Comparison of ENCODE assay signal across 9 cellular contexts in the genomic region with DNA sequence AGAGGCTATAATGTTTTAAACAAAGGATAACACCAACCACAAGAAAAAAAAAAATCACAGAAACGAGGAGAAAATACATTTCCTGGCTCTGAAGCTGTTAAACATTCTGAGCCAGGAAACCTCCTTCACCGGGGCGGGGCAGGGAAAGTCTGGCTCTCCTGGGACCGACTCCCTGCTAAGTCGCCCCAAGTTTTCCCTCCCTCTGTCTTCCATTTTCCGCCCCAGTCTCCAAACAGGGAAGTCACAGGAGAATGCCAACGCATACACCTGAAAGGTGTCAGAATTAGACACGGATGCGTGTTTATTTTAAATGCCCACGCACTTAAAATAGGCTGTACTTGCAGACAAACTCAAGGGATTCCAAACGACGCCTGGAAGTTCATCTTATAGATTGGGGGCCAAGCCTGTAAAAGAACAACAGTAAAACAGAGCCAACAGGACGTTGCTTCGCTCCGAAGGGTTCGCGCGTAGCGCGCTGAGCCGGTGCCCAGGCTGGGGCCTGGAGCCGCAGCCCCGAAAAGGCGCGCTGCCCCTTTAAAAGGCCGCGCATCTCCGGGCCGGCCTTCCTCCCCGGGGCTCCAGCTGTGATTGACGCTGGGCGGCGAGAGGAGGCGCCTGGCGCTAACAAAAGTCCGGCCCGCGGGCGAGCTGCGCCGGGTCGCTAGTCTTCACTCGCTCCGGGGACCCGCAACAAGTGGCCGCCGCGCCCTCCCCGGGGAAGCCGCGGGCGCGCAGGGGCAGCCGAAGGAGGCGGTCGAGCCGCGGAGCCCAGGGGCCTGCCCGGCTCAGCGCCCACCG. TPM values are rescaled to one million over a fixed set of nuclear protein-coding genes. Genes with fewer than 3 reads are reported as not detected.
DNase-seq lines count a peak whose midpoint lies in the region; ATAC-seq, FAIRE-seq and TF ChIP-seq lines count a peak whose summit lies in the region.
"Had no signal": no experiment of that assay in that cellular context is flagged by ENCODE, and none has a peak within 500 bp of the region (broad histone marks: within the 10 kb centered on the region; RNA-seq: fewer than 3 reads in every experiment).

FBXL7 (plus strand) TSS at position 653 of the 798 bp plus-strand sequence.

- H3K27ac ChIP-seq in A549 (peak within 1 kb of the TSS; percentile 63 to 83), SJCRH30 (peak within 1 kb of the TSS; percentile 85)

- TF ChIP-seq CTCF in A549 (IDR thresholded peaks at IDR 0.05) = no peak
- no peak for TF ChIP-seq CTCF in nephron progenitor cell (IDR thresholded peaks at IDR 0.05)

- no peaks in the 10 kb centered on the region for H3K27me3 ChIP-seq in SJCRH30

- peak within 1 kb of the TSS; percentile 88 for H3K27ac Mint-ChIP-seq in nephron progenitor cell

- H3K4me2 ChIP-seq in A549 = peak within 1 kb of the TSS; percentile 98

- CTCF ChIA-PET in A549 (lab: Yijun Ruan, JAX) = interaction anchor here (1.1 kb wide), 1 partner anchor 20 kb away, joined by 3 read pairs; no protein-coding TSS in a partner anchor

- ATAC-seq in A549 (peak; percentile 88 to 91), HG03520 (IDR thresholded peaks at IDR 0.05; ENCODE audit: unreplicated experiment) (no peak), HG03135 (IDR thresholded peaks at IDR 0.05; ENCODE audit: unreplicated experiment) (no peak), HG03442 (IDR thresholded peaks at IDR 0.05; ENCODE audit: unreplicated experiment) (no peak)

- TF ChIP-seq EP300 in A549 (IDR thresholded peaks at IDR 0.05) = no peak

- no peaks in the 10 kb centered on the region for H3K36me3 Mint-ChIP-seq in nephron progenitor cell (ENCODE audit: low read depth)

- H3K9me3 ChIP-seq in A549 (no peaks in the 10 kb centered on the region), SJCRH30 (replicated peaks) (no peaks in the 10 kb centered on the region)

- FAIRE-seq in A549 (lab: Jason Lieb, UNC) = no peak

- H3K36me3 ChIP-seq in SJCRH30 = peaks cover 15% of the 10 kb centered on the region; the same call in 1 of the 2 replicates

- under 1% methylated on average over 34 of the region's 61 CpGs for WGBS in A549 (ENCODE audit: missing lambda C conversion rate)

- TF ChIP-seq POLR2A in A549 (IDR thresholded peaks at IDR 0.05; ENCODE audit: low read length) = peak; percentile 34; the same call in 1 of the 2 replicates

- POLR2A ChIA-PET in A549 (lab: Yijun Ruan, JAX) = no interaction called here

- peaks cover 60% of the 10 kb centered on the region for H3K4me1 Mint-ChIP-seq in nephron progenitor cell
- H3K4me1 Mint-ChIP-seq: central memory CD8-positive, alpha-beta T cell had no signal

- H3K27me3 Mint-ChIP-seq in nephron progenitor cell (ENCODE audit: low read depth, poor library complexity) = peaks cover 11% of the 10 kb centered on the region

- no peaks in the 10 kb centered on the region for H3K9me3 Mint-ChIP-seq in nephron progenitor cell

- 0 out of 5 replicates have a peak, but pooled peaks of 1 of the 2 experiments have one; percentile 17 for TF ChIP-seq RAD21 in A549 (conservative IDR thresholded peaks at IDR 0.05 in 1 of 2, IDR thresholded peaks at IDR 0.05 in 1 of 2)

- H3K4me1 ChIP-seq in A549 (peaks cover 6% of the 10 kb centered on the region; the same call in 2 of the 3 replicates), SJCRH30 (peaks cover 5% of the 10 kb centered on the region; the same call in 1 of the 2 replicates)

- DNase-seq in A549 (ENCODE audit: low read depth in 1 of 2, low spot score in 1 of 2) = peak; percentile 28 to 61
- peak; percentile 72 for DNase-seq in H4 (ENCODE audit: low spot score)
- peak; percentile 77 to 84 for DNase-seq in SJCRH30
- peak; percentile 81 for DNase-seq in foreskin melanocyte
- peak; percentile 83 for DNase-seq in nephron progenitor cell

- peak within 1 kb of the TSS; percentile 94 for H3K4me3 Mint-ChIP-seq in nephron progenitor cell
- H3K4me3 Mint-ChIP-seq: central memory CD8-positive, alpha-beta T cell had no signal

- H3K4me3 ChIP-seq in A549 (peak within 1 kb of the TSS; percentile 79), SJCRH30 (peak within 1 kb of the TSS; percentile 98)

TF ChIP-seq in A549, 52 proteins besides CTCF, POLR2A, EP300 and RAD21:
- TF ChIP-seq ZNF302 (CRISPR knock-in tag; IDR thresholded peaks at IDR 0.05) (no peak), HOXA7 (CRISPR knock-in tag; IDR thresholded peaks at IDR 0.05) (no peak), ZFP36 (IDR thresholded peaks at IDR 0.05; ENCODE audit: borderline replicate concordance, partially characterized antibody) (no peak), HES2 (IDR thresholded peaks at IDR 0.05) (no peak), CHD2 (IDR thresholded peaks at IDR 0.05; ENCODE audit: low read length, partially characterized antibody) (no peak), SREBF2 (IDR thresholded peaks at IDR 0.05) (no peak), POLR2AphosphoS2 (conservative IDR thresholded peaks at IDR 0.05; ENCODE audit: low read length) (no peak), PBX3 (IDR thresholded peaks at IDR 0.05) (peak; percentile 65; the same call in 1 of the 2 replicates), PHF8 (IDR thresholded peaks at IDR 0.05; ENCODE audit: borderline replicate concordance, low read depth) (no peak), EHMT2 (IDR thresholded peaks at IDR 0.05; ENCODE audit: low read depth) (no peak), MYC (IDR thresholded peaks at IDR 0.05; ENCODE audit: borderline replicate concordance, low read length) (no peak), GATA3 (IDR thresholded peaks at IDR 0.05; ENCODE audit: borderline replicate concordance) (no peak), ZSCAN20 (CRISPR knock-in tag; IDR thresholded peaks at IDR 0.05) (no peak), E2F6 (IDR thresholded peaks at IDR 0.05; ENCODE audit: borderline replicate concordance, low read depth) (0 out of 2 replicates have a peak, but pooled peaks have one; percentile 34), RFX5 (IDR thresholded peaks at IDR 0.05) (no peak), RNF2 (IDR thresholded peaks at IDR 0.05; ENCODE audit: borderline replicate concordance, low read depth) (no peak), TP53 (CRISPR knock-in tag; IDR thresholded peaks at IDR 0.05) (no peak), MAZ (IDR thresholded peaks at IDR 0.05; ENCODE audit: borderline replicate concordance, low read depth, low read length) (no peak)
- TF ChIP-seq, protein P1, sequence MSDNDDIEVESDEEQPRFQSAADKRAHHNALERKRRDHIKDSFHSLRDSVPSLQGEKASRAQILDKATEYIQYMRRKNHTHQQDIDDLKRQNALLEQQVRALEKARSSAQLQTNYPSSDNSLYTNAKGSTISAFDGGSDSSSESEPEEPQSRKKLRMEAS (IDR thresholded peaks at IDR 0.05) = peak; percentile 28; the same call in 1 of the 2 replicates

RNA-seq across cellular contexts. Expression of gene FBXL7, which starts in this region (rescaled TPM):
- 1.7 and 2.5 TPM in 2 replicates for polyA plus RNA-seq in A549 (2011; rRNA removed)
- polyA plus RNA-seq in A549 (2012; cell fraction: cytosol; rRNA removed) = 0.94 and 1.7 TPM in 2 replicates
- polyA plus RNA-seq in A549 (2012; cell fraction: nucleus; rRNA removed) = 3.6 and 6.3 TPM in 2 replicates
- 0.90 to 1.1 TPM (median 0.90 TPM) in 3 replicates for polyA plus RNA-seq in A549 (2017; fragmentation: RNase III; extraction: RNeasy Plus Mini Kit Qiagen cat#74134 plus additional on column Dnase treatment)
- 2.3 and 3.3 TPM in 2 replicates for polyA minus RNA-seq in A549 (2011; rRNA and poly(A)+ RNA removed)
- total RNA-seq in H4 (2014; rRNA removed; shearing (Covaris generic)) = 3.7 and 5.0 TPM in 2 replicates
- 13.6 and 15.1 TPM in 2 replicates for total RNA-seq in SJCRH30 (2014; rRNA removed; shearing (Covaris generic))

Comparison
In these comparisons a context has a peak if more than half of its experiments do, and no peak if none do; other contexts are left out.
1. ATAC-seq: peak in A549 (2 of 2); none in HG03520 (single experiment), HG03135 (single experiment) and HG03442 (single experiment).
2. Peak in every context shown above with its lines, with median percentiles within 50 percentile points of each other: DNase-seq.